Comparison of ENCODE assay signal across 13 cellular contexts in the genomic region with DNA sequence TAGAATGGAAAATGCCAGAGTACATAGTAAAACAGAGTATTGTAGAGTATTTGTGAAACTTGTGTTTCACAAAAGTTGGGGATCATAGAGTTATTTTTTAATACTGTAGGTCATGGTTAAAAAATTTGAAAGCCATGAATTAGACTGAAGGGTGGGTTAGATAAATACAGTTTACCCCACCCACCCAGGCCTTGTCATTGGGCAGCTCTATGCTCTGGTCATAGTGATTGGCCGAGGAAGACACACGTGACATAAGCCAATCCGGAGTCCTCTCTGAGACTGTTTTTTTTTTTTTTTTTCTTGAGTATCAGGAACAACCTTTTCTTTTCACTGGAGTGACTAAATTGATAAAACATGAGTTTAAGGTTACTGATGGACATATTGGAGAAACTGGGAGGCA. TPM values are rescaled to one million over a fixed set of nuclear protein-coding genes. Genes with fewer than 3 reads are reported as not detected.
A peak's percentile ranks its signal among the peaks of the same experiment; 100 is the strongest.
DNase-seq lines count a peak whose midpoint lies in the region; ATAC-seq and TF ChIP-seq lines count a peak whose summit lies in the region.
"Had no signal": no experiment of that assay in that cellular context is flagged by ENCODE, and none has a peak within 500 bp of the region (broad histone marks: within the 10 kb centered on the region; RNA-seq: fewer than 3 reads in every experiment).

No MANE protein-coding gene starts in this region.

- CTCF ChIA-PET in SK-N-SH (lab: Yijun Ruan, JAX): interaction anchor here (0.6 to 4.7 kb wide), 6 partner anchors 10 to 667 kb away, joined by 3 to 56 read pairs (median 4); no protein-coding TSS in a partner anchor

- no peaks in the 10 kb centered on the region for H3K4me1 ChIP-seq in SK-N-SH (ENCODE audit: control insufficient read depth in 1 of 2, insufficient read depth in 2 of 2, low read depth in 1 of 2, low read length in 1 of 2)
- peaks cover 27% of the 10 kb centered on the region for H3K4me1 ChIP-seq in adipocyte (ENCODE audit: control insufficient read depth, insufficient read depth, low read length)
- H3K4me1 ChIP-seq in mesenchymal stem cell (ENCODE audit: control insufficient read depth, insufficient read depth, low read depth, low read length): no peaks in the 10 kb centered on the region

- H2AK5ac ChIP-seq in mesenchymal stem cell (ENCODE audit: low read length, severe bottlenecking): no peak overlapping the region

- H3K9me3 ChIP-seq in SK-N-SH (no peaks in the 10 kb centered on the region), adipocyte (ENCODE audit: control insufficient read depth, low read length) (no peaks in the 10 kb centered on the region), mesenchymal stem cell (ENCODE audit: control insufficient read depth, low read length) (no peaks in the 10 kb centered on the region)

- H3K79me1 ChIP-seq in mesenchymal stem cell (replicated peaks; ENCODE audit: low read length, poor library complexity, severe bottlenecking): no peaks in the 10 kb centered on the region

- H3K36me3 ChIP-seq in SK-N-SH (replicated peaks in 1 of 2; ENCODE audit: control insufficient read depth in 1 of 2, insufficient read depth in 2 of 2, low read length in 1 of 2): no peaks in the 10 kb centered on the region
- H3K36me3 ChIP-seq in adipocyte (ENCODE audit: control insufficient read depth, insufficient read depth, low read length, severe bottlenecking): no peaks in the 10 kb centered on the region
- H3K36me3 ChIP-seq in mesenchymal stem cell (ENCODE audit: control insufficient read depth in 1 of 2, insufficient read depth in 2 of 2, low read depth in 1 of 2, low read length in 2 of 2): no peaks in the 10 kb centered on the region

- H3K14ac ChIP-seq in mesenchymal stem cell (ENCODE audit: low read length in 2 of 2): no peak overlapping the region

- no peak overlapping the region for H2BK12ac ChIP-seq in mesenchymal stem cell (ENCODE audit: low read length in 2 of 2)

- H3K27me3 ChIP-seq in SK-N-SH (ENCODE audit: insufficient read depth) (peaks cover 4% of the 10 kb centered on the region; the same call in 1 of the 2 replicates), adipocyte (replicated peaks; ENCODE audit: control insufficient read depth, insufficient read depth, low read length) (peaks cover 17% of the 10 kb centered on the region), mesenchymal stem cell (ENCODE audit: control insufficient read depth in 1 of 2, insufficient read depth in 1 of 2, low read length in 2 of 2) (peaks cover 14 to 21% of the 10 kb centered on the region in 2 experiments)

- H4K20me1 ChIP-seq in SK-N-SH (ENCODE audit: insufficient read depth): no peaks in the 10 kb centered on the region

- no peaks in the 10 kb centered on the region for H3F3A ChIP-seq in SK-N-SH (replicated peaks; ENCODE audit: insufficient read depth)

- H4K8ac ChIP-seq in mesenchymal stem cell (ENCODE audit: low read length): no peak overlapping the region

- no peak for DNase-seq in SK-N-SH
- no peak for DNase-seq in adipocyte (ENCODE audit: low read depth)
- DNase-seq in mesenchymal stem cell: no peak
- no peak for DNase-seq in NCI-H345 treated with DMSO at 0.1 percent for 48 hours (lab: John Stamatoyannopoulos, UW; ENCODE audit: unreplicated experiment)
- DNase-seq in SW 1271 (lab: John Stamatoyannopoulos, UW): no peak
- DNase-seq: Calu3; CD4-positive, alpha-beta memory T cell; COR-L47; GF-D8; H9 had no signal

- H3K23ac ChIP-seq in mesenchymal stem cell (ENCODE audit: low read length in 2 of 2): no peak overlapping the region

- H4K91ac ChIP-seq in mesenchymal stem cell (ENCODE audit: low read length): no peak overlapping the region

- POLR2A ChIA-PET in SK-N-SH (lab: Yijun Ruan, JAX): no interaction called here

- H3K9ac ChIP-seq in SK-N-SH: no peak overlapping the region
- H3K9ac ChIP-seq in adipocyte (ENCODE audit: low read length): no peak overlapping the region
- peak overlapping the region; percentile 14 for H3K9ac ChIP-seq in mesenchymal stem cell (ENCODE audit: low read length)

- H3K79me2 ChIP-seq in SK-N-SH (ENCODE audit: insufficient read depth): no peaks in the 10 kb centered on the region

- no peak overlapping the region for H3K27ac ChIP-seq in SK-N-SH (ENCODE audit: low read depth in 2 of 2, low read length in 1 of 2)
- no peak overlapping the region for H3K27ac ChIP-seq in mesenchymal stem cell (ENCODE audit: low read length, poor library complexity, severe bottlenecking)

- 23% methylated on average over 3 of the region's 3 CpGs for WGBS in SK-N-SH (ENCODE audit: low lambda C conversion rate)
- 77% methylated on average over 3 of the region's 3 CpGs for WGBS in mesenchymal stem cell

- no peak overlapping the region for H2BK120ac ChIP-seq in mesenchymal stem cell (ENCODE audit: low read depth, low read length)

- no peaks in the 10 kb centered on the region for H3K9me2 ChIP-seq in SK-N-SH

- TF ChIP-seq CTCF in SK-N-SH (IDR thresholded peaks at IDR 0.05): no peak

- no peak overlapping the region for H3K4ac ChIP-seq in mesenchymal stem cell (ENCODE audit: low read depth in 1 of 2, low read length in 2 of 2)

- no peak overlapping the region for H2BK5ac ChIP-seq in mesenchymal stem cell (ENCODE audit: low read depth, low read length, poor library complexity, severe bottlenecking)

- no peak overlapping the region for H2BK15ac ChIP-seq in mesenchymal stem cell (ENCODE audit: low read depth, poor library complexity, severe bottlenecking)

- no peak overlapping the region for H3K18ac ChIP-seq in mesenchymal stem cell (ENCODE audit: low read depth in 1 of 2, low read length in 2 of 2)

- TF ChIP-seq EP300 in SK-N-SH (IDR thresholded peaks at IDR 0.05; ENCODE audit: borderline replicate concordance in 1 of 2, low read depth in 1 of 2, low read length in 1 of 2): no peak

- H3K4me3 ChIP-seq in SK-N-SH (ENCODE audit: low read depth in 2 of 2, low read length in 1 of 2): no peak overlapping the region
- H3K4me3 ChIP-seq in adipocyte (ENCODE audit: low read length): peak overlapping the region; percentile 40
- no peak overlapping the region for H3K4me3 ChIP-seq in mesenchymal stem cell (ENCODE audit: insufficient read depth in 1 of 2, low read depth in 1 of 2, low read length in 2 of 2)
- H3K4me3 ChIP-seq: GM23338 had no signal

- TF ChIP-seq RAD21 in SK-N-SH (IDR thresholded peaks at IDR 0.05; ENCODE audit: low read length): no peak

- ATAC-seq in SK-N-SH treated with all-trans-retinoic acid at 6 μM for 48 hours: 0 out of 3 replicates have a peak, but pooled peaks have one; percentile 28
- ATAC-seq: GM23338, HCT116 had no signal

- H2AFZ ChIP-seq in SK-N-SH (ENCODE audit: low read depth) (no peak overlapping the region), mesenchymal stem cell (ENCODE audit: low read depth, low read length) (no peak overlapping the region)
- H2AFZ ChIP-seq: GM23338 had no signal

- H3K4me2 ChIP-seq in SK-N-SH: no peak overlapping the region
- no peak overlapping the region for H3K4me2 ChIP-seq in mesenchymal stem cell (ENCODE audit: low read length, poor library complexity, severe bottlenecking)
- H3K4me2 ChIP-seq: GM23338 had no signal

TF ChIP-seq in SK-N-SH treated with all-trans-retinoic acid at 6 μM for 48 hours, 23 proteins besides CTCF, POLR2A, EP300 and RAD21 (continues in another document):
- no peak for TF ChIP-seq POU6F1 (CRISPR knock-in tag; IDR thresholded peaks at IDR 0.05; ENCODE audit: borderline replicate concordance, low read depth)

TF ChIP-seq in SK-N-SH, 30 proteins besides CTCF, POLR2A, EP300 and RAD21 (continues in another document):
- TF ChIP-seq FOXM1 (IDR thresholded peaks at IDR 0.05; ENCODE audit: low read depth): no peak
- TF ChIP-seq, protein P1, sequence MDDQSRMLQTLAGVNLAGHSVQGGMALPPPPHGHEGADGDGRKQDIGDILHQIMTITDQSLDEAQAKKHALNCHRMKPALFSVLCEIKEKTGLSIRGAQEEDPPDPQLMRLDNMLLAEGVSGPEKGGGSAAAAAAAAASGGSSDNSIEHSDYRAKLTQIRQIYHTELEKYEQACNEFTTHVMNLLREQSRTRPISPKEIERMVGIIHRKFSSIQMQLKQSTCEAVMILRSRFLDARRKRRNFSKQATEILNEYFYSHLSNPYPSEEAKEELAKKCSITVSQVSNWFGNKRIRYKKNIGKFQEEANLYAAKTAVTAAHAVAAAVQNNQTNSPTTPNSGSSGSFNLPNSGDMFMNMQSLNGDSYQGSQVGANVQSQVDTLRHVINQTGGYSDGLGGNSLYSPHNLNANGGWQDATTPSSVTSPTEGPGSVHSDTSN (IDR thresholded peaks at IDR 0.05): no peak
- TF ChIP-seq YY1 (IDR thresholded peaks at IDR 0.05; ENCODE audit: low read depth): no peak
- no peak for TF ChIP-seq TAF1 (IDR thresholded peaks at IDR 0.05; ENCODE audit: borderline replicate concordance, low read depth, low read length)
- no peak for TF ChIP-seq RXRA (IDR thresholded peaks at IDR 0.05; ENCODE audit: borderline replicate concordance, low read depth)
- TF ChIP-seq, protein P2, sequence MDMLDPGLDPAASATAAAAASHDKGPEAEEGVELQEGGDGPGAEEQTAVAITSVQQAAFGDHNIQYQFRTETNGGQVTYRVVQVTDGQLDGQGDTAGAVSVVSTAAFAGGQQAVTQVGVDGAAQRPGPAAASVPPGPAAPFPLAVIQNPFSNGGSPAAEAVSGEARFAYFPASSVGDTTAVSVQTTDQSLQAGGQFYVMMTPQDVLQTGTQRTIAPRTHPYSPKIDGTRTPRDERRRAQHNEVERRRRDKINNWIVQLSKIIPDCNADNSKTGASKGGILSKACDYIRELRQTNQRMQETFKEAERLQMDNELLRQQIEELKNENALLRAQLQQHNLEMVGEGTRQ (IDR thresholded peaks at IDR 0.05; ENCODE audit: borderline replicate concordance, low read depth, low read length): no peak
- no peak for TF ChIP-seq SIN3A (IDR thresholded peaks at IDR 0.05; ENCODE audit: borderline replicate concordance, low read depth, low read length)
- TF ChIP-seq FOXJ3 (CRISPR knock-in tag; IDR thresholded peaks at IDR 0.05): no peak
- TF ChIP-seq TCF12 (IDR thresholded peaks at IDR 0.05): no peak

RNA-seq across cellular contexts. Expression of gene ORC5, which starts 33.3 kb away (rescaled TPM):
- polyA plus RNA-seq in SK-N-SH (2012; rRNA removed): 4.1 and 4.7 TPM in 2 replicates
- 6.3 and 10.0 TPM in 2 replicates for polyA plus RNA-seq in SK-N-SH (2012; cell fraction: cytosol; rRNA removed)
- 5.3 and 9.1 TPM in 2 replicates for polyA plus RNA-seq in SK-N-SH (2012; cell fraction: nucleus; rRNA removed)
- 14.9 TPM for polyA plus RNA-seq in mesenchymal stem cell (2013, experiment 1 of 2)
- polyA plus RNA-seq in mesenchymal stem cell (2013, experiment 2 of 2): 16.0 TPM
